In the genomic region with DNA sequence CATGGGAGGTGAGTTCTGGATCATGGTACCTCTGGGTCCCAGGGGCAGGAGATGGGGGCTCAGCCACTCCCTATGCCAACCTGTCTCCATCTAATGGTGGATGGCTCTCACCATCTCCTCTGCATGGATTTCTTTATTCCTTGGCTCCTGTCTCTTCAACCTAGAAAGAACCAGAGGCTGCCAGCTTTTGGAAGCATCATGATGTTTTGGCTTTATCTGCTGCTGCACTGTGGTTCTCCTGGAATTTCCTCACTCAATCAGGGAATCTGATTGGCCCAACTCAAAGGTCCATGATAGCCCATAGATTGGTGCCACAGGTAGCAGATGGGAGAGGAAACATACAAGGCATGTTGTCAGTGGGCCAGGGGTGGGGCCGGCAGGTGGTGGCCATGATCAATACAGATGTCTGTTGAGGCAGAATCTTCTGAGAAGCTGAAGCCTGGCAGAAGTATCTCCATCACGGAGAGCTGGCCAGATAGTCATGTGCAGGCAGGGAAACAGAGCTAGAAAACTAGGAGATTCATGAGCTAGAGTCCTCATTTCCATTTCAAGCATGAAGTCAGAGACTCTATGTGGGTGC, we compare ENCODE assay signal across 24 cellular contexts.
DNase-seq lines count a peak whose midpoint lies in the region; ATAC-seq and TF ChIP-seq lines count a peak whose summit lies in the region.
"Had no signal": no experiment of that assay in that cellular context is flagged by ENCODE, and none has a peak within 500 bp of the region (broad histone marks: within the 10 kb centered on the region; RNA-seq: fewer than 3 reads in every experiment).

No MANE protein-coding gene starts in this region.

- H3K27ac ChIP-seq in RWPE2 (ENCODE audit: poor library complexity, severe bottlenecking) (peak overlapping the region; percentile 54), subcutaneous abdominal adipose tissue (ENCODE audit: low read depth, low read length) (peak overlapping the region; percentile 85)
- H3K27ac ChIP-seq: body of pancreas, KMS-11 had no signal

- H3K36me3 ChIP-seq in BE2C (no peaks in the 10 kb centered on the region), RWPE2 (ENCODE audit: low read depth) (no peaks in the 10 kb centered on the region), subcutaneous abdominal adipose tissue (ENCODE audit: control insufficient read depth in 5 of 5, insufficient read depth in 5 of 5, low read length in 5 of 5) (no peaks in the 10 kb centered on the region)

- H3K4me3 ChIP-seq in BE2C (ENCODE audit: low read depth, low read length) (no peak overlapping the region), RWPE2 (ENCODE audit: severe bottlenecking) (no peak overlapping the region), subcutaneous abdominal adipose tissue (ENCODE audit: low read depth in 1 of 5, low read length in 5 of 5) (no peak overlapping the region)
- H3K4me3 ChIP-seq: body of pancreas had no signal

- no peak overlapping the region for H3K9ac ChIP-seq in subcutaneous abdominal adipose tissue (ENCODE audit: low read length in 5 of 5)
- H3K9ac ChIP-seq: KMS-11 had no signal

- ATAC-seq in RWPE2 (ENCODE audit: low read depth) = no peak
- ATAC-seq: body of pancreas; esophagus mucosa; naive thymus-derived CD8-positive, alpha-beta T cell had no signal

- H3K4me3 Mint-ChIP-seq in nephron = no peak overlapping the region
- H3K4me3 Mint-ChIP-seq: activated naive CD8-positive, alpha-beta T cell; activated T-helper 1 cell treated with anti-CD3 and anti-CD28 coated beads, Interleukin-12 subunit alpha, Interleukin-12 subunit beta, Interleukin-2, Interleukin-4 antibody, amounts not matched to agents 30 ng/mL and 10 ng/mL and 1 ng/mL, durations not matched to agents 14 hours and 24 hours and 36 hours; CD14-positive monocyte; naive thymus-derived CD8-positive, alpha-beta T cell had no signal

- H3K27me3 ChIP-seq in BE2C (no peaks in the 10 kb centered on the region), RWPE2 (ENCODE audit: insufficient read depth, poor library complexity, severe bottlenecking) (no peaks in the 10 kb centered on the region), subcutaneous abdominal adipose tissue (ENCODE audit: control insufficient read depth in 5 of 5, insufficient read depth in 4 of 5, low read length in 5 of 5) (no peaks in the 10 kb centered on the region)
- H3K27me3 ChIP-seq: body of pancreas had no signal

- no peaks in the 10 kb centered on the region for H3K9me3 Mint-ChIP-seq in nephron
- H3K9me3 Mint-ChIP-seq: activated T-helper 1 cell treated with anti-CD3 and anti-CD28 coated beads, Interleukin-12 subunit alpha, Interleukin-12 subunit beta, Interleukin-2, Interleukin-4 antibody, amounts not matched to agents 30 ng/mL and 10 ng/mL and 1 ng/mL, durations not matched to agents 14 hours and 24 hours and 36 hours; naive thymus-derived CD8-positive, alpha-beta T cell had no signal

- H3K4me1 ChIP-seq in BE2C (peaks cover 34% of the 10 kb centered on the region), RWPE2 (ENCODE audit: insufficient read depth, poor library complexity, severe bottlenecking) (peaks cover 29% of the 10 kb centered on the region), subcutaneous abdominal adipose tissue (ENCODE audit: control insufficient read depth in 5 of 5, insufficient read depth in 5 of 5, low read length in 5 of 5) (peaks cover 14 to 82% (median 66%) of the 10 kb centered on the region in 5 donors)
- H3K4me1 ChIP-seq: body of pancreas had no signal

- peak overlapping the region in 2 of 3 experiments; percentile 55 to 81 for H3K27ac Mint-ChIP-seq in nephron
- H3K27ac Mint-ChIP-seq: activated naive CD8-positive, alpha-beta T cell; activated T-helper 1 cell treated with anti-CD3 and anti-CD28 coated beads, Interleukin-12 subunit alpha, Interleukin-12 subunit beta, Interleukin-2, Interleukin-4 antibody, amounts not matched to agents 30 ng/mL and 10 ng/mL and 1 ng/mL, durations not matched to agents 14 hours and 24 hours and 36 hours had no signal

- H3K27me3 Mint-ChIP-seq in nephron (ENCODE audit: low read depth) = peaks cover 21% of the 10 kb centered on the region
- H3K27me3 Mint-ChIP-seq: activated naive CD8-positive, alpha-beta T cell had no signal

- H3K4me1 Mint-ChIP-seq in nephron = peaks cover 95% of the 10 kb centered on the region
- H3K4me1 Mint-ChIP-seq: naive thymus-derived CD8-positive, alpha-beta T cell had no signal

- no peak for TF ChIP-seq CTCF in BE2C (IDR thresholded peaks at IDR 0.05; ENCODE audit: low read depth, low read length)
- TF ChIP-seq CTCF in RWPE2 (IDR thresholded peaks at IDR 0.05; ENCODE audit: poor library complexity, severe bottlenecking) = no peak
- no peak for TF ChIP-seq CTCF in nephron (IDR thresholded peaks at IDR 0.05; ENCODE audit: unreplicated experiment in 3 of 3)

- no peaks in the 10 kb centered on the region for H3K36me3 Mint-ChIP-seq in nephron (ENCODE audit: low read depth)
- H3K36me3 Mint-ChIP-seq: activated naive CD8-positive, alpha-beta T cell; CD14-positive monocyte; naive thymus-derived CD8-positive, alpha-beta T cell had no signal

- H3K9me3 ChIP-seq in BE2C = no peaks in the 10 kb centered on the region
- H3K9me3 ChIP-seq in RWPE2 (ENCODE audit: severe bottlenecking) = no peaks in the 10 kb centered on the region
- H3K9me3 ChIP-seq in subcutaneous abdominal adipose tissue (ENCODE audit: control insufficient read depth in 5 of 5, low read length in 5 of 5) = no peaks in the 10 kb centered on the region
- H3K9me3 ChIP-seq: body of pancreas had no signal

- DNase-seq in BE2C (peak; percentile 1), RWPE2 (ENCODE audit: low spot score) (peak; percentile 49), NCI-H524 treated with DMSO at 0.1 percent for 48 hours (lab: John Stamatoyannopoulos, UW) (no peak), mucosa of gallbladder (ENCODE audit: low spot score) (no peak)
- DNase-seq in activated CD4-positive, alpha-beta T cell treated with anti-CD3 and anti-CD28 coated beads for 1 hour = no peak
- DNase-seq: activated CD4-positive, CD25-positive, alpha-beta regulatory T cell; effector memory CD4-positive, alpha-beta T cell; mesendoderm; MV-4-11; NCI-H1694 treated with DMSO at 0.1 percent for 48 hours; small intestine; stimulated activated CD4-positive, alpha-beta T cell treated with anti-CD3 and anti-CD28 coated beads, Interleukin-2, amount 100 ng/mL, for 48 hours; stimulated activated naive CD4-positive, alpha-beta T cell; T1000; trophoblast cell had no signal

Comparison
In these comparisons a context has a peak if more than half of its experiments do, and no peak if none do; other contexts are left out.
1. DNase-seq: peak in BE2C (single experiment) and RWPE2 (single experiment); none in activated CD4-positive, alpha-beta T cell treated with anti-CD3 and anti-CD28 coated beads for 1 hour (single experiment), NCI-H524 treated with DMSO at 0.1 percent for 48 hours (single experiment) and mucosa of gallbladder (single experiment).